In genomic region chrX:134760671-134761070, GRCh38 we compare ENCODE assay signal across 13 cellular contexts.
"Had no signal": no experiment of that assay in that cellular context is flagged by ENCODE, and none has a peak within 500 bp of the region (broad histone marks: within the 10 kb centered on the region; RNA-seq: fewer than 3 reads in every experiment).

No MANE protein-coding gene starts in this region.

- H3K27ac ChIP-seq: heart right ventricle, right atrium auricular region, transverse colon had no signal

- H3K27ac Mint-ChIP-seq: activated naive CD4-positive, alpha-beta T cell treated with anti-CD3 and anti-CD28 coated beads, Interleukin-2, amount 50 U/mL, for 24 hours; brain; endodermal cell; stimulated activated naive B cell treated with anti-CD40 and anti-IgM and Interleukin-4, amounts not matched to agents 10 μg/mL and 1 μg/mL and 100 μg/mL, for 72 hours had no signal

- H3K4me3 ChIP-seq: heart right ventricle, right atrium auricular region, transverse colon had no signal

- H3K9me3 ChIP-seq: heart right ventricle, transverse colon had no signal

- H3K4me3 Mint-ChIP-seq: activated naive CD4-positive, alpha-beta T cell treated with anti-CD3 and anti-CD28 coated beads, Interleukin-2, amount 50 U/mL, for 24 hours; brain; endodermal cell; stimulated activated naive B cell treated with anti-CD40 and anti-IgM and Interleukin-4, amounts not matched to agents 10 μg/mL and 1 μg/mL and 100 μg/mL, for 72 hours had no signal

- H3K27me3 ChIP-seq: right atrium auricular region, transverse colon had no signal

- H3K4me1 Mint-ChIP-seq: brain; endodermal cell; stimulated activated naive B cell treated with anti-CD40 and anti-IgM and Interleukin-4, amounts not matched to agents 10 μg/mL and 1 μg/mL and 100 μg/mL, for 72 hours had no signal

- ATAC-seq: esophagus mucosa; heart right ventricle; stimulated activated naive B cell treated with anti-CD40 and anti-IgM and Interleukin-4, amounts not matched to agents 10 μg/mL and 1 μg/mL and 100 μg/mL, for 72 hours had no signal

- H3K27me3 Mint-ChIP-seq: activated naive CD4-positive, alpha-beta T cell treated with anti-CD3 and anti-CD28 coated beads, Interleukin-2, amount 50 U/mL, for 24 hours; brain; stimulated activated naive B cell treated with anti-CD40 and anti-IgM and Interleukin-4, amounts not matched to agents 10 μg/mL and 1 μg/mL and 100 μg/mL, for 72 hours had no signal

- DNase-seq: activated CD4-positive, alpha-beta T cell treated with anti-CD3 and anti-CD28 coated beads, Interleukin-2, amount 50 U/mL, for 4 hours; activated T-cell treated with anti-CD3 and anti-CD28 coated beads, Interleukin-2, amount 50 U/mL, for 1 hour; endodermal cell; heart right ventricle; posterior cingulate gyrus; stimulated activated CD4-positive, alpha-beta T cell treated with anti-CD3 and anti-CD28 coated beads, Interleukin-2, amount 100 ng/mL, for 24 hours; stimulated activated naive B cell treated with anti-CD40 and anti-IgM and Interleukin-4, amounts not matched to agents 10 μg/mL and 1 μg/mL and 100 μg/mL, for 72 hours; substantia nigra; transverse colon had no signal

- H3K9me3 Mint-ChIP-seq: activated naive CD4-positive, alpha-beta T cell treated with anti-CD3 and anti-CD28 coated beads, Interleukin-2, amount 50 U/mL, for 24 hours had no signal

- H3K36me3 ChIP-seq: heart right ventricle, right atrium auricular region, transverse colon had no signal

- H3K36me3 Mint-ChIP-seq: brain; stimulated activated naive B cell treated with anti-CD40 and anti-IgM and Interleukin-4, amounts not matched to agents 10 μg/mL and 1 μg/mL and 100 μg/mL, for 72 hours had no signal

- H3K4me1 ChIP-seq: heart right ventricle, right atrium auricular region, transverse colon had no signal
